Comparison of ENCODE assay signal across 21 cellular contexts in the genomic region with DNA sequence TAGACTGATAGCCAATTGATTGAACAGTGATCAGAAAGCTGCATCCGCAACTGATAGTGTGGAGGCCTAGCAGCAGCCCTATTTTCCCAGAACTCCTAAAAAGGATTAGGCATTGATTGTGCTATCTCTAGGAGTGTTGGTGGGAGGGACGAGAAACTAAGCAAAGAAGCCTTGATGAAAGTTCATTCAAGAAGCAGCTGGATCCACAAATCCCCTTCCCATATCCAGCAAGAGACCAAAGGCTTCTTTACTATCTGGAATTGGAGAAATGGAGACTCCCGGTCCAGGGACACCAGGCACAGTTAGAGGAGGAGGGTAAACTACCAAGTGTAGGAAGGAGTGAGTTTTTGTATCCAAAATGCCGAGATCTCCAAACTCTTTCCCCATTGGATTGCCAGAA.
"Had no signal": no experiment of that assay in that cellular context is flagged by ENCODE, and none has a peak within 500 bp of the region (broad histone marks: within the 10 kb centered on the region; RNA-seq: fewer than 3 reads in every experiment).

No MANE protein-coding gene starts in this region.

- H3K27me3 ChIP-seq: colonic mucosa, esophagus muscularis mucosa, gastroesophageal sphincter, hepatocyte, left lung had no signal

- DNase-seq: colonic mucosa; cortex of kidney; effector CD8-positive, alpha-beta T cell; effector memory CD8-positive, alpha-beta T cell; foreskin keratinocyte; heart left ventricle; hypothalamus; immature natural killer cell; islet precursor cell; kidney; kidney glomerular epithelial cell; left lung; left ventricle myocardium superior; lower lobe of right lung; mesenchymal stem cell; midbrain had no signal

- H3K27ac ChIP-seq: colonic mucosa, esophagus muscularis mucosa, foreskin keratinocyte, gastroesophageal sphincter, heart left ventricle, hepatocyte, left lung, lower lobe of right lung had no signal

- H3K79me2 ChIP-seq: hepatocyte had no signal

- H3K9me3 ChIP-seq: colonic mucosa, esophagus muscularis mucosa, gastroesophageal sphincter, heart left ventricle, left lung, lower lobe of right lung had no signal

- H2AFZ ChIP-seq: hepatocyte had no signal

- ATAC-seq: effector memory CD8-positive, alpha-beta T cell; foreskin keratinocyte; gastroesophageal sphincter; heart left ventricle; left lung; left ventricle myocardium superior; lower lobe of right lung had no signal

- H3K4me2 ChIP-seq: hepatocyte had no signal

- H3K36me3 ChIP-seq: colonic mucosa, esophagus muscularis mucosa, gastroesophageal sphincter, heart left ventricle, left lung, lower lobe of right lung had no signal

- H3K4me1 ChIP-seq: colonic mucosa, esophagus muscularis mucosa, gastroesophageal sphincter, heart left ventricle, left lung, lower lobe of right lung had no signal

- FAIRE-seq: endothelial cell of umbilical vein, frontal cortex, kidney had no signal

- H3K4me3 ChIP-seq: colonic mucosa, esophagus muscularis mucosa, gastroesophageal sphincter, heart left ventricle, hepatocyte, left lung, lower lobe of right lung had no signal
